In the genomic region with DNA sequence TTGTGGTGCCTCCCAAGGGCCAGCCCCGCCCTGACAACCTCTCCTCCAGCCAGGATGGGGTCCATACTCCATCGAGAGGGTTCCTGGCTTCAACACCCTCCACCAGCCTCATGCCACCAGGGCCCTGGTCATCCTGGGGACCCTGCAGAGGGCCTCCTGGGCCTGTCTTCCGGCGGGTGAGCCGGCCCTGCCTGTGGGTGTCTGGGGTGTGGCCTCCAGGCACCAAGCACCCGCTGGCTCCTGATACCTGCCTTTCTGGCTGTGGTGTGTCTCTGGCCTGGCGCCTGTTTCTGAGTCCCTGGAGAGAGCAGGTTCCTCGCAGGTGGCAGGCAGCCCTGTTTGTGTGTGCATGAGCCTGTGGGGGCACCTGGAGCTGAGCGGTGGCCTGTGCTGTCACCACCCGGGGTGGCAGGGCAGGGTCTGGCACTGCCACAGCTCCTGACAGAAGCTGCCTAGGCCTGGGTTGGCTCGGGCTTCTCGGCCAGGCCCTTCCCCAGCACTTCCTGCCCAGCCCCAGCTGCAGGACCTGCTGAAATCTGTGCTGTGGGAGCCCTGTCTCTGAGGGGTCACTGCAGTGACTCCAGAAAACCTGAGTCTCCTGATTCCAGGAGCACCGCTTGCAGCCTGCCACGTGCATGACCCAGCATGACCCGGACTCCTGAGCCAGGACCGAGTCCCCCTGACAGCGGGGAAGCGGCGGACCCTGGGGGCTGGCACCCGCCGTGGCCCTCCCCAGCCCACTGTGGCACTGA, we compare ENCODE assay signal across 6 cellular contexts. TPM values are rescaled to one million over a fixed set of nuclear protein-coding genes. Genes with fewer than 3 reads are reported as not detected.
A peak's percentile ranks its signal among the peaks of the same experiment; 100 is the strongest.
DNase-seq lines count a peak whose midpoint lies in the region; ATAC-seq and TF ChIP-seq lines count a peak whose summit lies in the region.

No MANE protein-coding gene starts in this region.

- intact Hi-C loops in gastrocnemius medialis (cut with DNase I; ENCODE audit: low total_unique reads) (no loop called here), testis (cut with DNase I; ENCODE audit: low total_unique reads) (no loop called here)

- H3K4me3 ChIP-seq in gastrocnemius medialis (no peak overlapping the region), testis (no peak overlapping the region)

- H3K27me3 ChIP-seq in gastrocnemius medialis (no peaks in the 10 kb centered on the region), testis (no peaks in the 10 kb centered on the region)

- H3K4me1 ChIP-seq in gastrocnemius medialis (peaks cover 22 to 27% of the 10 kb centered on the region in 2 donors), testis (peaks cover 46% of the 10 kb centered on the region)

- TF ChIP-seq CTCF in gastrocnemius medialis (IDR thresholded peaks at IDR 0.05 in 4 of 5, conservative IDR thresholded peaks at IDR 0.05 in 1 of 5) (no peak), testis (IDR thresholded peaks at IDR 0.05) (no peak)

- DNase-seq in HT1080 (ENCODE audit: low read depth) (peak; percentile 26), gastrocnemius medialis (no peak), MV-4-11 (lab: John Stamatoyannopoulos, UW) (no peak), OCI-M1 (lab: John Stamatoyannopoulos, UW) (no peak), testis (no peak)
- peak; percentile 32 for DNase-seq in activated effector memory CD4-positive, alpha-beta T cell treated with Interleukin-2 at 50 U/mL for 16 hours

- H3K36me3 ChIP-seq in gastrocnemius medialis (no peaks in the 10 kb centered on the region), testis (ENCODE audit: low read depth, missing control alignments) (no peaks in the 10 kb centered on the region)

- ATAC-seq in gastrocnemius medialis: no peak

- TF ChIP-seq POLR2A in gastrocnemius medialis (IDR thresholded peaks at IDR 0.05) (no peak), testis (IDR thresholded peaks at IDR 0.05) (no peak)

- H3K27ac ChIP-seq in gastrocnemius medialis: peak overlapping the region in 3 of 4 donors; percentile 7 to 57 (median 19)
- H3K27ac ChIP-seq in testis: peak overlapping the region in 1 of 2 donors; percentile 44

- H3K9me3 ChIP-seq in gastrocnemius medialis (no peaks in the 10 kb centered on the region), testis (no peaks in the 10 kb centered on the region)

- in situ Hi-C loops in gastrocnemius medialis (cut with MboI; ENCODE audit: low sequenced_read_pairs in 4 of 4): no loop called here

- WGBS in testis, 2 donors: 57 to 58% methylated on average over 5 to 21 of the region's 21 CpGs

RNA-seq across cellular contexts. Expression of gene ADAM8, which starts 18.4 kb away (rescaled TPM):
- 1.6 and 4.2 TPM in 2 replicates for total RNA-seq in HT1080 (2014; rRNA removed; shearing (Covaris generic))
- polyA plus RNA-seq in HT1080 (2015; cell fraction: cytosol; rRNA removed): 1.8 and 2.1 TPM in 2 replicates
- polyA plus RNA-seq in HT1080 (2015; cell fraction: nucleus; rRNA removed): 18.9 and 23.3 TPM in 2 replicates
- total RNA-seq in gastrocnemius medialis (1 to 10 TPM in 3 of 4 donors, under 1 TPM in 1; 0.90 to 2.1 (median 1.2) TPM), testis (10 to 100 TPM; 12.8 to 14.6 TPM)
- 3.5 TPM for polyA plus RNA-seq in testis (ENCODE audit: insufficient read depth, low read depth, low replicate concordance)

RNA-seq across cellular contexts. Expression of gene VENTX, which starts 20.6 kb away (rescaled TPM):
- total RNA-seq in HT1080 (2014; rRNA removed; shearing (Covaris generic)): 0.03 and 0.13 TPM in 2 replicates
- not detected in 2 replicates for polyA plus RNA-seq in HT1080 (2015; cell fraction: cytosol; rRNA removed)
- polyA plus RNA-seq in HT1080 (2015; cell fraction: nucleus; rRNA removed): not detected in 2 replicates
- 1 to 10 TPM in 1 of 4 donors, under 1 TPM in 3; 0.13 to 1.3 (median 0.34) TPM for total RNA-seq in gastrocnemius medialis
- total RNA-seq in testis: 1 to 10 TPM; 2.2 to 3.5 TPM
- polyA plus RNA-seq in testis (ENCODE audit: insufficient read depth, low read depth, low replicate concordance): 1.5 TPM

RNA-seq across cellular contexts. Expression of gene UTF1, which starts 28.2 kb away (rescaled TPM):
- total RNA-seq in HT1080 (2014; rRNA removed; shearing (Covaris generic)): not detected in 2 replicates
- not detected in 2 replicates for polyA plus RNA-seq in HT1080 (2015; cell fraction: cytosol; rRNA removed)
- not detected in 2 replicates for polyA plus RNA-seq in HT1080 (2015; cell fraction: nucleus; rRNA removed)
- not detected for total RNA-seq in gastrocnemius medialis
- 10 to 100 TPM; 17.2 to 18.6 TPM for total RNA-seq in testis
- polyA plus RNA-seq in testis (ENCODE audit: insufficient read depth, low read depth, low replicate concordance): 5.3 TPM

RNA-seq across cellular contexts. Expression of gene TUBGCP2, which starts 50.4 kb away (rescaled TPM):
- 119 and 127 TPM in 2 replicates for total RNA-seq in HT1080 (2014; rRNA removed; shearing (Covaris generic))
- 74.4 and 76.1 TPM in 2 replicates for polyA plus RNA-seq in HT1080 (2015; cell fraction: cytosol; rRNA removed)
- 118 and 124 TPM in 2 replicates for polyA plus RNA-seq in HT1080 (2015; cell fraction: nucleus; rRNA removed)
- total RNA-seq in gastrocnemius medialis (10 to 100 TPM; 21.5 to 43.8 (median 36.5) TPM), testis (100 to 1,000 TPM in 1 of 2 donors, 10 to 100 TPM in 1; 84.3 to 101 TPM)
- polyA plus RNA-seq in testis (ENCODE audit: insufficient read depth, low read depth, low replicate concordance): 76.0 TPM

RNA-seq across cellular contexts. Expression of gene ZNF511, which starts 50.5 kb away (rescaled TPM):
- total RNA-seq in HT1080 (2014; rRNA removed; shearing (Covaris generic)): 102 and 108 TPM in 2 replicates
- 33.8 and 39.9 TPM in 2 replicates for polyA plus RNA-seq in HT1080 (2015; cell fraction: cytosol; rRNA removed)
- 25.1 and 34.2 TPM in 2 replicates for polyA plus RNA-seq in HT1080 (2015; cell fraction: nucleus; rRNA removed)
- total RNA-seq in gastrocnemius medialis (10 to 100 TPM; 25.0 to 49.5 (median 41.9) TPM), testis (10 to 100 TPM; 46.5 to 50.5 TPM)
- polyA plus RNA-seq in testis (ENCODE audit: insufficient read depth, low read depth, low replicate concordance): 39.6 TPM

Comparison
In these comparisons a context has a peak if more than half of its experiments do, and no peak if none do; other contexts are left out.
1. DNase-seq: peak in HT1080 (single experiment) and activated effector memory CD4-positive, alpha-beta T cell treated with Interleukin-2 at 50 U/mL for 16 hours (single experiment); none in gastrocnemius medialis (0 of 2), MV-4-11 (single experiment), OCI-M1 (single experiment) and testis (single experiment).
2. RNA of gene UTF1, which starts 28.2 kb away (total RNA-seq): 17.2 to 18.6 TPM in testis; not detected in HT1080 and not detected in gastrocnemius medialis; every median in the first group is over 10 times any median in the second.